In genomic region chr5:52789378-52789777, GRCh38 we compare ENCODE assay signal across 1 cellular context.
TF ChIP-seq lines count a peak whose summit lies in the region.

No MANE protein-coding gene starts in this region.

TF ChIP-seq in WTC11, 78 proteins besides CTCF, POLR2A, EP300 and RAD21 (continued from another document):
- TF ChIP-seq, protein P1, sequence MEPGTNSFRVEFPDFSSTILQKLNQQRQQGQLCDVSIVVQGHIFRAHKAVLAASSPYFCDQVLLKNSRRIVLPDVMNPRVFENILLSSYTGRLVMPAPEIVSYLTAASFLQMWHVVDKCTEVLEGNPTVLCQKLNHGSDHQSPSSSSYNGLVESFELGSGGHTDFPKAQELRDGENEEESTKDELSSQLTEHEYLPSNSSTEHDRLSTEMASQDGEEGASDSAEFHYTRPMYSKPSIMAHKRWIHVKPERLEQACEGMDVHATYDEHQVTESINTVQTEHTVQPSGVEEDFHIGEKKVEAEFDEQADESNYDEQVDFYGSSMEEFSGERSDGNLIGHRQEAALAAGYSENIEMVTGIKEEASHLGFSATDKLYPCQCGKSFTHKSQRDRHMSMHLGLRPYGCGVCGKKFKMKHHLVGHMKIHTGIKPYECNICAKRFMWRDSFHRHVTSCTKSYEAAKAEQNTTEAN (CRISPR knock-in tag; IDR thresholded peaks at IDR 0.05) = no peak
- TF ChIP-seq ZNF219 (CRISPR knock-in tag; IDR thresholded peaks at IDR 0.05; ENCODE audit: borderline replicate concordance) = no peak
- no peak for TF ChIP-seq E2F1 (CRISPR knock-in tag; IDR thresholded peaks at IDR 0.05)
TF ChIP-seq in WTC11: peak in this region for 0.
